ENCODE assay signal across 8 cellular contexts in the genomic region with DNA sequence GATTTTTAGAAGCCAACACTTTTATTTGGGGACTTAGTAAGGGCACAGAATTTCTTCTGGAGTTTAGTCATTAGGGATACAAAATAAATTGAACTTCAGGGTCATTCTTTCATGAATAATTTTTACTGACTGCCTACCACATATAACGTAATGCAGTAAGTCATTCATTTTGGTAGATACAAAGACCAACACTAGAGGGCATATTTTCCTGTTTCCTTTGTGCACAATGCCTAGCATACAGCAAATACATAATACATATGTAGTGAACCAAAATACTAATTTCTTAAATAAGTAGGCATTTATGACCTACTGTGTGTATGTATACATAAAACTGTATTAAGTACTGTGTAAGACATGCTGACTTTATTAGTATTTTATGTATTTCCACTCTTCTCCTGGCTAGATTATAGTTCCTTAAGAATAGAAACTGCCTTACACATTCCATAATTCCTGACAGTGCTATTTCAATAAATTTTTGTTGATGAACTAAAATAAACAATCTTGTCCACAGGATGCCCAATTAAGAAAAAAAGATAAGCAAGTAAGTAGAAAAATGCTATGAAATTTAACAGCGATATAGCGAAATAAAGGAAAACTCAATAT. TPM values are rescaled to one million over a fixed set of nuclear protein-coding genes. Genes with fewer than 3 reads are reported as not detected.
A peak's percentile ranks its signal among the peaks of the same experiment; 100 is the strongest.
DNase-seq lines count a peak whose midpoint lies in the region; ATAC-seq, FAIRE-seq and TF ChIP-seq lines count a peak whose summit lies in the region.

No MANE protein-coding gene starts in this region.

- H3K4me3 ChIP-seq in esophagus squamous epithelium, result no peak overlapping the region
- no peak overlapping the region for H3K4me3 ChIP-seq in testis

- WGBS in esophagus squamous epithelium, 2 donors, result 65 to 70% methylated on average over 3 of the region's 3 CpGs
- WGBS in testis, 2 donors, result 64 to 65% methylated on average over 3 of the region's 3 CpGs

- intact Hi-C loops in esophagus squamous epithelium (cut with DNase I), result no loop called here
- intact Hi-C loops in testis (cut with DNase I; ENCODE audit: low total_unique reads), result no loop called here

- H3K4me1 ChIP-seq in esophagus squamous epithelium (peaks cover 5 to 75% (median 7%) of the 10 kb centered on the region in 3 donors), testis (peaks cover 18% of the 10 kb centered on the region)

- ATAC-seq in GM19397 (IDR thresholded peaks at IDR 0.05; ENCODE audit: unreplicated experiment) (peak; percentile 53), HG03135 (IDR thresholded peaks at IDR 0.05; ENCODE audit: unreplicated experiment) (no peak)

- TF ChIP-seq CTCF in esophagus squamous epithelium (IDR thresholded peaks at IDR 0.05) (peak in 5 of 6 experiments; percentile 41 to 67 (median 49)), testis (IDR thresholded peaks at IDR 0.05) (peak in 1 of 3 experiments; percentile 30)

- TF ChIP-seq POLR2A in esophagus squamous epithelium (IDR thresholded peaks at IDR 0.05) (no peak), testis (IDR thresholded peaks at IDR 0.05) (no peak)

- no peaks in the 10 kb centered on the region for H3K9me3 ChIP-seq in esophagus squamous epithelium
- no peaks in the 10 kb centered on the region for H3K9me3 ChIP-seq in testis

- DNase-seq in DMS114 treated with DMSO at 0.1 percent for 48 hours (lab: John Stamatoyannopoulos, UW; ENCODE audit: unreplicated experiment) (peak; percentile 35), HuH-7 (ENCODE audit: low spot score) (peak; percentile 8), RCC 7860 (ENCODE audit: low spot score) (peak; percentile 29), esophagus squamous epithelium (lab: John Stamatoyannopoulos, UW) (no peak), non-pigmented ciliary epithelial cell (ENCODE audit: low read depth) (peak; percentile 30), testis (no peak)

- peak; percentile 65 for FAIRE-seq in RCC 7860 (lab: Jason Lieb, UNC)

- no peaks in the 10 kb centered on the region for H3K27me3 ChIP-seq in esophagus squamous epithelium
- H3K27me3 ChIP-seq in testis, result no peaks in the 10 kb centered on the region

- H3K27ac ChIP-seq in esophagus squamous epithelium, result no peak overlapping the region
- H3K27ac ChIP-seq in testis, result no peak overlapping the region

- H3K36me3 ChIP-seq in esophagus squamous epithelium (no peaks in the 10 kb centered on the region), testis (ENCODE audit: low read depth, missing control alignments) (no peaks in the 10 kb centered on the region)

RNA-seq across cellular contexts. Expression of a gene that starts 47.9 kb away (rescaled TPM):
- total RNA-seq in esophagus squamous epithelium (100 to 1,000 TPM in 1 of 4 donors, 10 to 100 TPM in 3; 25.7 to 165 (median 60.8) TPM), testis (100 to 1,000 TPM; 113 to 119 TPM)
- 22.4 TPM for polyA plus RNA-seq in testis (ENCODE audit: insufficient read depth, low read depth, low replicate concordance)

Comparison
In these comparisons a context has a peak if more than half of its experiments do, and no peak if none do; other contexts are left out.
1. DNase-seq: peak in DMS114 treated with DMSO at 0.1 percent for 48 hours (single experiment), HuH-7 (single experiment), RCC 7860 (single experiment) and non-pigmented ciliary epithelial cell (single experiment); none in esophagus squamous epithelium (single experiment) and testis (single experiment).